ENCODE assay signal across 21 cellular contexts in genomic region chr13:73874460-73874859, GRCh38.
DNase-seq lines count a peak whose midpoint lies in the region; ATAC-seq, FAIRE-seq and TF ChIP-seq lines count a peak whose summit lies in the region.
"Had no signal": no experiment of that assay in that cellular context is flagged by ENCODE, and none has a peak within 500 bp of the region (broad histone marks: within the 10 kb centered on the region; RNA-seq: fewer than 3 reads in every experiment).

No MANE protein-coding gene starts in this region.

- peaks cover 27% of the 10 kb centered on the region for H3K36me3 Mint-ChIP-seq in CD4-positive, alpha-beta T cell (ENCODE audit: low read depth)

- TF ChIP-seq CTCF in CD4-positive, alpha-beta T cell (IDR thresholded peaks at IDR 0.05) = no peak

- peaks cover 76% of the 10 kb centered on the region for H3K4me1 Mint-ChIP-seq in CD4-positive, alpha-beta T cell (ENCODE audit: low read depth)

- peak overlapping the region; percentile 63 for H3K27ac Mint-ChIP-seq in CD4-positive, alpha-beta T cell
- H3K27ac Mint-ChIP-seq: activated naive CD4-positive, alpha-beta T cell treated with anti-CD3 and anti-CD28 coated beads, Interleukin-2, amount 50 U/mL, for 72 hours; H9 had no signal

- FAIRE-seq in GM18507 (lab: Jason Lieb, UNC) = peak; percentile 33

- no peaks in the 10 kb centered on the region for H3K9me3 ChIP-seq in CD4-positive, alpha-beta T cell (ENCODE audit: control insufficient read depth, low read length)
- H3K9me3 ChIP-seq: body of pancreas, colonic mucosa, ovary, SJCRH30 had no signal

- no peak overlapping the region for H3K27ac ChIP-seq in CD4-positive, alpha-beta T cell (ENCODE audit: low read depth, low read length)
- H3K27ac ChIP-seq: body of pancreas, colonic mucosa, ovary, SJCRH30 had no signal

- CTCF ChIA-PET in CD4-positive, alpha-beta T cell (lab: Charles Lee) = no interaction called here

- no peaks in the 10 kb centered on the region for H3K27me3 ChIP-seq in CD4-positive, alpha-beta T cell (ENCODE audit: control insufficient read depth, insufficient read depth, low read length)
- H3K27me3 ChIP-seq: body of pancreas, colonic mucosa, ovary, SJCRH30 had no signal

- DNase-seq in CD4-positive, alpha-beta T cell = no peak
- DNase-seq in GM18507 (ENCODE audit: extremely low spot score, insufficient read length, low read depth) = no peak
- peak; percentile 45 for DNase-seq in NCI-H69 (lab: John Stamatoyannopoulos, UW)
- DNase-seq in RKO (ENCODE audit: low spot score) = no peak
- DNase-seq in activated T-cell treated with anti-CD3 and anti-CD28 coated beads for 4 hours = no peak
- no peak for DNase-seq in occipital lobe (lab: John Stamatoyannopoulos, UW)
- DNase-seq: activated CD8-positive, alpha-beta memory T cell treated with anti-CD3 and anti-CD28 coated beads for 24 hours; body of pancreas; colonic mucosa; EL; H9; NCI-H510A; ovary; PC-3; SJCRH30; stimulated activated CD4-positive, alpha-beta T cell treated with anti-CD3 and anti-CD28 coated beads, Interleukin-1b, Interleukin-23, amount 100 ng/mL, for 48 hours; T-helper 2 cell had no signal

- intact Hi-C loops in CD4-positive, alpha-beta T cell (cut with DNase I, micrococcal nuclease) = no loop called here

- POLR2A ChIA-PET in CD4-positive, alpha-beta T cell (lab: Charles Lee) = no interaction called here

- no peak overlapping the region for H3K4me3 Mint-ChIP-seq in CD4-positive, alpha-beta T cell
- H3K4me3 Mint-ChIP-seq: H9 had no signal

- H3K27me3 Mint-ChIP-seq in CD4-positive, alpha-beta T cell = no peaks in the 10 kb centered on the region

- peaks cover 3% of the 10 kb centered on the region for H3K9me3 Mint-ChIP-seq in CD4-positive, alpha-beta T cell

- no peak for ATAC-seq in CD4-positive, alpha-beta T cell (ENCODE audit: poor library complexity)
- ATAC-seq in GM21825 (IDR thresholded peaks at IDR 0.05; ENCODE audit: unreplicated experiment) = peak; percentile 69
- no peak for ATAC-seq in HG02642 (IDR thresholded peaks at IDR 0.05; ENCODE audit: poor library complexity, unreplicated experiment)
- ATAC-seq: activated naive CD4-positive, alpha-beta T cell treated with anti-CD3 and anti-CD28 coated beads, Interleukin-2, amount 50 U/mL, for 72 hours; body of pancreas; PC-3; sciatic nerve had no signal
